ENCODE assay signal across 12 cellular contexts in genomic region chr7:19377611-19378339, GRCh38.
DNase-seq lines count a peak whose midpoint lies in the region; ATAC-seq and TF ChIP-seq lines count a peak whose summit lies in the region.
"Had no signal": no experiment of that assay in that cellular context is flagged by ENCODE, and none has a peak within 500 bp of the region (broad histone marks: within the 10 kb centered on the region; RNA-seq: fewer than 3 reads in every experiment).

No MANE protein-coding gene starts in this region.

- H3K27ac ChIP-seq in ACC112 (ENCODE audit: low read depth, low read length) = no peak overlapping the region
- no peak overlapping the region for H3K27ac ChIP-seq in RWPE2 (ENCODE audit: poor library complexity, severe bottlenecking)
- H3K27ac ChIP-seq in suprapubic skin = no peak overlapping the region
- H3K27ac ChIP-seq: A549 had no signal

- peaks cover 9% of the 10 kb centered on the region for H3K9me3 Mint-ChIP-seq in activated CD8-positive, alpha-beta memory T cell treated with anti-CD3 and anti-CD28 coated beads, Interleukin-2, amount 10 ng/mL, durations not matched to agents 7 days and 5 days (ENCODE audit: low read depth)
- H3K9me3 Mint-ChIP-seq in activated CD4-positive, alpha-beta T cell treated with anti-CD3 and anti-CD28 coated beads for 36 hours (ENCODE audit: low read depth) = peaks cover 3% of the 10 kb centered on the region
- H3K9me3 Mint-ChIP-seq in activated T-cell treated with anti-CD3 and anti-CD28 coated beads, Interleukin-2, amount 50 U/mL, for 4 hours = no peaks in the 10 kb centered on the region

- H3K79me2 ChIP-seq in ACC112 (ENCODE audit: control insufficient read depth, insufficient read depth, low read length, unreplicated experiment) = no peaks in the 10 kb centered on the region

- no peaks in the 10 kb centered on the region for H3K27me3 ChIP-seq in ACC112 (ENCODE audit: insufficient read depth, low read length)
- no peaks in the 10 kb centered on the region for H3K27me3 ChIP-seq in RWPE2 (ENCODE audit: insufficient read depth, poor library complexity, severe bottlenecking)
- no peaks in the 10 kb centered on the region for H3K27me3 ChIP-seq in suprapubic skin

- 86% methylated on average over 9 of the region's 9 CpGs for WGBS in suprapubic skin

- H3K36me3 ChIP-seq in ACC112 (ENCODE audit: insufficient read depth, low read length) (no peaks in the 10 kb centered on the region), RWPE2 (ENCODE audit: low read depth) (no peaks in the 10 kb centered on the region), suprapubic skin (no peaks in the 10 kb centered on the region)

- H3K4me1 ChIP-seq in ACC112 (ENCODE audit: control insufficient read depth, insufficient read depth, low read length, unreplicated experiment) (peaks cover 17% of the 10 kb centered on the region), RWPE2 (ENCODE audit: insufficient read depth, poor library complexity, severe bottlenecking) (no peaks in the 10 kb centered on the region), suprapubic skin (no peaks in the 10 kb centered on the region)
- H3K4me1 ChIP-seq: A549 had no signal

- CTCF ChIA-PET in activated CD8-positive, alpha-beta memory T cell treated with anti-CD3 and anti-CD28 coated beads, Interleukin-2, amount 10 ng/mL, durations not matched to agents 7 days and 5 days (lab: Charles Lee) = no interaction called here
- CTCF ChIA-PET in activated CD4-positive, alpha-beta T cell treated with anti-CD3 and anti-CD28 coated beads for 36 hours (lab: Charles Lee) = no interaction called here

- H3K9me3 ChIP-seq in RWPE2 (ENCODE audit: severe bottlenecking) = no peaks in the 10 kb centered on the region
- no peaks in the 10 kb centered on the region for H3K9me3 ChIP-seq in suprapubic skin

- H3K4me3 Mint-ChIP-seq in activated CD8-positive, alpha-beta memory T cell treated with anti-CD3 and anti-CD28 coated beads, Interleukin-2, amount 10 ng/mL, durations not matched to agents 7 days and 5 days = no peak overlapping the region
- no peak overlapping the region for H3K4me3 Mint-ChIP-seq in activated CD4-positive, alpha-beta T cell treated with anti-CD3 and anti-CD28 coated beads for 36 hours
- H3K4me3 Mint-ChIP-seq in activated T-cell treated with anti-CD3 and anti-CD28 coated beads, Interleukin-2, amount 50 U/mL, for 4 hours = no peak overlapping the region

- POLR2A ChIA-PET in activated CD4-positive, alpha-beta T cell treated with anti-CD3 and anti-CD28 coated beads for 36 hours (lab: Charles Lee) = no interaction called here

- TF ChIP-seq CTCF in RWPE2 (IDR thresholded peaks at IDR 0.05; ENCODE audit: poor library complexity, severe bottlenecking) = no peak
- TF ChIP-seq CTCF in fibroblast of villous mesenchyme (IDR thresholded peaks at IDR 0.05; ENCODE audit: insufficient read depth, low read depth, low read length) = no peak
- no peak for TF ChIP-seq CTCF in suprapubic skin (IDR thresholded peaks at IDR 0.05)

- TF ChIP-seq POLR2A in suprapubic skin (IDR thresholded peaks at IDR 0.05) = no peak

- H3K4me1 Mint-ChIP-seq in activated CD8-positive, alpha-beta memory T cell treated with anti-CD3 and anti-CD28 coated beads, Interleukin-2, amount 10 ng/mL, durations not matched to agents 7 days and 5 days = no peaks in the 10 kb centered on the region
- H3K4me1 Mint-ChIP-seq in activated CD4-positive, alpha-beta T cell treated with anti-CD3 and anti-CD28 coated beads for 36 hours = no peaks in the 10 kb centered on the region
- H3K4me1 Mint-ChIP-seq in activated T-cell treated with anti-CD3 and anti-CD28 coated beads, Interleukin-2, amount 50 U/mL, for 4 hours (ENCODE audit: low read depth) = no peaks in the 10 kb centered on the region

- no peak overlapping the region for H3K27ac Mint-ChIP-seq in activated CD8-positive, alpha-beta memory T cell treated with anti-CD3 and anti-CD28 coated beads, Interleukin-2, amount 10 ng/mL, durations not matched to agents 7 days and 5 days
- no peak overlapping the region for H3K27ac Mint-ChIP-seq in activated CD4-positive, alpha-beta T cell treated with anti-CD3 and anti-CD28 coated beads for 36 hours

- H3K36me3 Mint-ChIP-seq in activated CD8-positive, alpha-beta memory T cell treated with anti-CD3 and anti-CD28 coated beads, Interleukin-2, amount 10 ng/mL, durations not matched to agents 7 days and 5 days = no peaks in the 10 kb centered on the region
- H3K36me3 Mint-ChIP-seq in activated CD4-positive, alpha-beta T cell treated with anti-CD3 and anti-CD28 coated beads for 36 hours (ENCODE audit: low read depth) = no peaks in the 10 kb centered on the region
- H3K36me3 Mint-ChIP-seq in activated T-cell treated with anti-CD3 and anti-CD28 coated beads, Interleukin-2, amount 50 U/mL, for 4 hours (ENCODE audit: insufficient read depth) = no peaks in the 10 kb centered on the region

- H2AFZ ChIP-seq in ACC112 (ENCODE audit: low read length, unreplicated experiment) = peak overlapping the region; percentile 70

- DNase-seq in M059J (ENCODE audit: low read depth) (peak; percentile 42), RWPE2 (ENCODE audit: low spot score) (no peak), fibroblast of villous mesenchyme (ENCODE audit: low read depth) (peak; percentile 90), suprapubic skin (ENCODE audit: low spot score in 2 of 2) (no peak)
- no peak for DNase-seq in activated CD8-positive, alpha-beta memory T cell treated with anti-CD3 and anti-CD28 coated beads, Interleukin-2, amount 10 ng/mL, durations not matched to agents 7 days and 5 days
- no peak for DNase-seq in activated CD4-positive, alpha-beta T cell treated with anti-CD3 and anti-CD28 coated beads for 36 hours
- DNase-seq in activated T-cell treated with anti-CD3 and anti-CD28 coated beads, Interleukin-2, amount 50 U/mL, for 4 hours = no peak
- DNase-seq: activated CD4-positive, CD25-positive, alpha-beta regulatory T cell; head of caudate nucleus; retina had no signal

- no peak overlapping the region for H3K4me3 ChIP-seq in ACC112 (ENCODE audit: low read depth, low read length)
- no peak overlapping the region for H3K4me3 ChIP-seq in RWPE2 (ENCODE audit: severe bottlenecking)
- peak overlapping the region; percentile 35 for H3K4me3 ChIP-seq in fibroblast of villous mesenchyme (ENCODE audit: low read depth, low read length)
- no peak overlapping the region for H3K4me3 ChIP-seq in suprapubic skin
- H3K4me3 ChIP-seq: A549 had no signal

- intact Hi-C loops in activated CD4-positive, alpha-beta T cell treated with anti-CD3 and anti-CD28 coated beads for 36 hours (cut with DNase I, micrococcal nuclease) = no loop called here

- no peak for TF ChIP-seq EP300 in suprapubic skin (IDR thresholded peaks at IDR 0.05)

- no peaks in the 10 kb centered on the region for H3K27me3 Mint-ChIP-seq in activated CD8-positive, alpha-beta memory T cell treated with anti-CD3 and anti-CD28 coated beads, Interleukin-2, amount 10 ng/mL, durations not matched to agents 7 days and 5 days
- H3K27me3 Mint-ChIP-seq in activated CD4-positive, alpha-beta T cell treated with anti-CD3 and anti-CD28 coated beads for 36 hours = no peaks in the 10 kb centered on the region
- no peaks in the 10 kb centered on the region for H3K27me3 Mint-ChIP-seq in activated T-cell treated with anti-CD3 and anti-CD28 coated beads, Interleukin-2, amount 50 U/mL, for 4 hours (ENCODE audit: low read depth)

- peak; percentile 42; the same call in 1 of the 3 replicates for ATAC-seq in RWPE2 (ENCODE audit: low read depth)
- ATAC-seq in activated CD8-positive, alpha-beta memory T cell treated with anti-CD3 and anti-CD28 coated beads, Interleukin-2, amount 10 ng/mL, durations not matched to agents 7 days and 5 days = no peak
- no peak for ATAC-seq in activated CD4-positive, alpha-beta T cell treated with anti-CD3 and anti-CD28 coated beads for 36 hours
- no peak for ATAC-seq in activated T-cell treated with anti-CD3 and anti-CD28 coated beads, Interleukin-2, amount 50 U/mL, for 4 hours
- ATAC-seq: A549 had no signal

Comparison
In these comparisons a context has a peak if more than half of its experiments do, and no peak if none do; other contexts are left out.
1. DNase-seq: peak in M059J (single experiment) and fibroblast of villous mesenchyme (single experiment); none in RWPE2 (single experiment), activated CD8-positive, alpha-beta memory T cell treated with anti-CD3 and anti-CD28 coated beads, Interleukin-2, amount 10 ng/mL, durations not matched to agents 7 days and 5 days (single experiment), activated CD4-positive, alpha-beta T cell treated with anti-CD3 and anti-CD28 coated beads for 36 hours (single experiment), activated T-cell treated with anti-CD3 and anti-CD28 coated beads, Interleukin-2, amount 50 U/mL, for 4 hours (single experiment) and suprapubic skin (0 of 2).